8 cellular contexts compared by ENCODE assay signal in the genomic region with DNA sequence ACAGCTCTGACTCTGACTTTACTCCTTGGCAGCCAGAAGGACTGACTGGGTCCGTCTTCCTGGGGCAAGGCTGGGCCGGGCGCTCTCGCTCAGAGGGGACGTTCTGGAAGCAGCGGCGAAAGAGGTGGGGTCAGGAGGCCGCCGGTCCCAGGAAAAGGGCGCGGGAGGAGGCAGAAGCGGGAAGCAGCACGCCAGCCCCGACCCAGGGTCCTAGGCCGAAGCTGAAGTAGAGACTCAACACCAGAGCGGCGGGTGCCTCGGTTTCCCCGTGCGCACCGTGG. TPM values are rescaled to one million over a fixed set of nuclear protein-coding genes. Genes with fewer than 3 reads are reported as not detected.
DNase-seq lines count a peak whose midpoint lies in the region; ATAC-seq and TF ChIP-seq lines count a peak whose summit lies in the region.

No MANE protein-coding gene starts in this region.

- no peaks in the 10 kb centered on the region for H3K36me3 ChIP-seq in cardiac muscle cell

- H3K4me1 ChIP-seq in cardiac muscle cell (ENCODE audit: low read depth): peaks cover 32% of the 10 kb centered on the region

- intact Hi-C loops in sciatic nerve (cut with DNase I): loop anchor here (10.0 kb wide), 1 partner anchor 153 kb away; no protein-coding TSS in a partner anchor

- H3K9me3 Mint-ChIP-seq in WTC11: no peaks in the 10 kb centered on the region

- DNase-seq in WTC11 (ENCODE audit: low spot score) (peak; percentile 45), cardiac muscle cell (ENCODE audit: low read depth in 1 of 2, low spot score in 1 of 2) (peak in 1 of 2 donors; percentile 25), sciatic nerve (ENCODE audit: low spot score) (peak; percentile 66), GM13976 (ENCODE audit: low spot score) (no peak), NCI-H187 (lab: John Stamatoyannopoulos, UW) (no peak), NCI-H510A treated with DMSO at 0.1 percent for 48 hours (lab: John Stamatoyannopoulos, UW) (no peak), HuH-7 (ENCODE audit: low spot score) (no peak)

- H3K27ac ChIP-seq in cardiac muscle cell: no peak overlapping the region

- in situ Hi-C loops in GM13976 (cut with MboI; ENCODE audit: low sequenced_read_pairs, unreplicated experiment): no loop called here

- no peaks in the 10 kb centered on the region for H3K36me3 Mint-ChIP-seq in WTC11

- H3K4me1 Mint-ChIP-seq in WTC11: peaks cover 57% of the 10 kb centered on the region

- H3K27me3 ChIP-seq in cardiac muscle cell: no peaks in the 10 kb centered on the region

- H3K4me3 ChIP-seq in GM12875 (ENCODE audit: low read depth, low read length) (peak overlapping the region; percentile 17), cardiac muscle cell (peak overlapping the region; percentile 97)

- no peak for TF ChIP-seq CTCF in GM12875 (IDR thresholded peaks at IDR 0.05; ENCODE audit: borderline replicate concordance, insufficient read depth, low read depth, low read length)
- TF ChIP-seq CTCF in WTC11 (IDR thresholded peaks at IDR 0.05): no peak
- no peak for TF ChIP-seq CTCF in cardiac muscle cell (IDR thresholded peaks at IDR 0.05; ENCODE audit: low read depth, low read length)
- no peak for TF ChIP-seq CTCF in GM13976 (IDR thresholded peaks at IDR 0.05; ENCODE audit: borderline replicate concordance, control extremely low read depth, extremely low read depth, insufficient read depth, missing control alignments)

- H3K9me3 ChIP-seq in cardiac muscle cell (ENCODE audit: low read depth): no peaks in the 10 kb centered on the region

- ATAC-seq in WTC11: peak; percentile 8
- ATAC-seq in sciatic nerve: peak; percentile 8

- no peak overlapping the region for H3K27ac Mint-ChIP-seq in WTC11

- peak overlapping the region; percentile 81 for H3K4me3 Mint-ChIP-seq in WTC11

- POLR2A ChIA-PET in WTC11 (lab: Charles Lee): interaction anchor here (4.1 kb wide), 1 partner anchor 50 kb away, joined by 21 read pairs; no protein-coding TSS in a partner anchor

- CTCF ChIA-PET in WTC11 (lab: Charles Lee): interaction anchor here (0.8 to 3.7 kb wide), 10 partner anchors 10 to 316 kb away, joined by 3 to 42 read pairs (median 3); no protein-coding TSS in a partner anchor

- H3K27me3 Mint-ChIP-seq in WTC11 (ENCODE audit: low read depth): peaks cover 29% of the 10 kb centered on the region

TF ChIP-seq in WTC11, 78 proteins besides CTCF, POLR2A, EP300 and RAD21:
- TF ChIP-seq, protein P1, sequence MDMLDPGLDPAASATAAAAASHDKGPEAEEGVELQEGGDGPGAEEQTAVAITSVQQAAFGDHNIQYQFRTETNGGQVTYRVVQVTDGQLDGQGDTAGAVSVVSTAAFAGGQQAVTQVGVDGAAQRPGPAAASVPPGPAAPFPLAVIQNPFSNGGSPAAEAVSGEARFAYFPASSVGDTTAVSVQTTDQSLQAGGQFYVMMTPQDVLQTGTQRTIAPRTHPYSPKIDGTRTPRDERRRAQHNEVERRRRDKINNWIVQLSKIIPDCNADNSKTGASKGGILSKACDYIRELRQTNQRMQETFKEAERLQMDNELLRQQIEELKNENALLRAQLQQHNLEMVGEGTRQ (CRISPR knock-in tag; IDR thresholded peaks at IDR 0.05): no peak
- TF ChIP-seq, protein P2, sequence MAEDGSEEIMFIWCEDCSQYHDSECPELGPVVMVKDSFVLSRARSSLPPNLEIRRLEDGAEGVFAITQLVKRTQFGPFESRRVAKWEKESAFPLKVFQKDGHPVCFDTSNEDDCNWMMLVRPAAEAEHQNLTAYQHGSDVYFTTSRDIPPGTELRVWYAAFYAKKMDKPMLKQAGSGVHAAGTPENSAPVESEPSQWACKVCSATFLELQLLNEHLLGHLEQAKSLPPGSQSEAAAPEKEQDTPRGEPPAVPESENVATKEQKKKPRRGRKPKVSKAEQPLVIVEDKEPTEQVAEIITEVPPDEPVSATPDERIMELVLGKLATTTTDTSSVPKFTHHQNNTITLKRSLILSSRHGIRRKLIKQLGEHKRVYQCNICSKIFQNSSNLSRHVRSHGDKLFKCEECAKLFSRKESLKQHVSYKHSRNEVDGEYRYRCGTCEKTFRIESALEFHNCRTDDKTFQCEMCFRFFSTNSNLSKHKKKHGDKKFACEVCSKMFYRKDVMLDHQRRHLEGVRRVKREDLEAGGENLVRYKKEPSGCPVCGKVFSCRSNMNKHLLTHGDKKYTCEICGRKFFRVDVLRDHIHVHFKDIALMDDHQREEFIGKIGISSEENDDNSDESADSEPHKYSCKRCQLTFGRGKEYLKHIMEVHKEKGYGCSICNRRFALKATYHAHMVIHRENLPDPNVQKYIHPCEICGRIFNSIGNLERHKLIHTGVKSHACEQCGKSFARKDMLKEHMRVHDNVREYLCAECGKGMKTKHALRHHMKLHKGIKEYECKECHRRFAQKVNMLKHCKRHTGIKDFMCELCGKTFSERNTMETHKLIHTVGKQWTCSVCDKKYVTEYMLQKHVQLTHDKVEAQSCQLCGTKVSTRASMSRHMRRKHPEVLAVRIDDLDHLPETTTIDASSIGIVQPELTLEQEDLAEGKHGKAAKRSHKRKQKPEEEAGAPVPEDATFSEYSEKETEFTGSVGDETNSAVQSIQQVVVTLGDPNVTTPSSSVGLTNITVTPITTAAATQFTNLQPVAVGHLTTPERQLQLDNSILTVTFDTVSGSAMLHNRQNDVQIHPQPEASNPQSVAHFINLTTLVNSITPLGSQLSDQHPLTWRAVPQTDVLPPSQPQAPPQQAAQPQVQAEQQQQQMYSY (CRISPR knock-in tag; IDR thresholded peaks at IDR 0.05): 0 out of 2 replicates have a peak, but pooled peaks have one; percentile 7
- TF ChIP-seq ZNF416 (CRISPR knock-in tag; IDR thresholded peaks at IDR 0.05) (no peak), TCF7 (CRISPR knock-in tag; IDR thresholded peaks at IDR 0.05; ENCODE audit: low read depth) (no peak)

RNA-seq across cellular contexts. Expression of a gene that starts 1.5 kb away (rescaled TPM):
- total RNA-seq in WTC11 (2021) (9.5 to 12.2 TPM (median 10.6 TPM) in 3 replicates), cardiac muscle cell (36.0 and 46.9 TPM in 2 replicates), sciatic nerve (15.9 TPM)
- 28.2 and 32.4 TPM in 2 replicates for polyA plus RNA-seq in cardiac muscle cell

Comparison
In these comparisons a context has a peak if more than half of its experiments do, and no peak if none do; other contexts are left out.
1. DNase-seq: peak in WTC11 (single experiment) and sciatic nerve (single experiment); none in GM13976 (single experiment), NCI-H187 (0 of 2), NCI-H510A treated with DMSO at 0.1 percent for 48 hours (single experiment) and HuH-7 (single experiment).